20 cellular contexts compared by ENCODE assay signal in genomic region chr13:30103161-30103858, GRCh38.
"Had no signal": no experiment of that assay in that cellular context is flagged by ENCODE, and none has a peak within 500 bp of the region (broad histone marks: within the 10 kb centered on the region; RNA-seq: fewer than 3 reads in every experiment).

No MANE protein-coding gene starts in this region.

- DNase-seq: activated CD4-positive, alpha-beta T cell treated with anti-CD3 and anti-CD28 coated beads, Interleukin-2, amount 50 U/mL, for 1 hour; activated naive CD4-positive, alpha-beta T cell; activated naive CD8-positive, alpha-beta T cell treated with anti-CD3 and anti-CD28 coated beads, Interleukin-2, amount 50 U/mL, for 24 hours; effector memory CD4-positive, alpha-beta T cell; foreskin keratinocyte; glutamatergic neuron; hypothalamus; kidney; left ventricle myocardium inferior; mesenchymal stem cell; naive thymus-derived CD8-positive, alpha-beta T cell; nucleus accumbens; posterior cingulate gyrus; retina; stimulated activated CD4-positive, alpha-beta T cell treated with anti-CD3 and anti-CD28 coated beads, Interleukin-12 subunit alpha, Interleukin-12 subunit beta, amount 100 ng/mL, for 4 hours; stimulated activated CD4-positive, alpha-beta T cell treated with anti-CD3 and anti-CD28 coated beads, Interleukin-2, amount 100 ng/mL, for 24 hours; stimulated activated naive B cell treated with anti-CD40 and anti-IgM and Interleukin-4, amounts not matched to agents 10 μg/mL and 1 μg/mL and 100 μg/mL, for 72 hours; tibial artery had no signal

- H3K36me3 Mint-ChIP-seq: naive thymus-derived CD8-positive, alpha-beta T cell; stimulated activated naive B cell treated with anti-CD40 and anti-IgM and Interleukin-4, amounts not matched to agents 10 μg/mL and 1 μg/mL and 100 μg/mL, for 72 hours had no signal

- H3K9me3 Mint-ChIP-seq: activated naive CD8-positive, alpha-beta T cell treated with anti-CD3 and anti-CD28 coated beads, Interleukin-2, amount 50 U/mL, for 24 hours; dendritic cell treated with granulocyte-macrophage colony-stimulating factor and Interleukin-4, amounts not matched to agents 40 ng/mL and 50 ng/mL, for 4 days; naive thymus-derived CD8-positive, alpha-beta T cell; stimulated activated naive B cell treated with anti-CD40 and anti-IgM and Interleukin-4, amounts not matched to agents 10 μg/mL and 1 μg/mL and 100 μg/mL, for 72 hours had no signal

- H3K4me1 Mint-ChIP-seq: activated naive CD8-positive, alpha-beta T cell treated with anti-CD3 and anti-CD28 coated beads, Interleukin-2, amount 50 U/mL, for 24 hours; naive thymus-derived CD8-positive, alpha-beta T cell; stimulated activated naive B cell treated with anti-CD40 and anti-IgM and Interleukin-4, amounts not matched to agents 10 μg/mL and 1 μg/mL and 100 μg/mL, for 72 hours had no signal

- H3K27ac Mint-ChIP-seq: activated naive CD8-positive, alpha-beta T cell treated with anti-CD3 and anti-CD28 coated beads, Interleukin-2, amount 50 U/mL, for 24 hours; dendritic cell treated with granulocyte-macrophage colony-stimulating factor and Interleukin-4, amounts not matched to agents 40 ng/mL and 50 ng/mL, for 4 days; naive thymus-derived CD8-positive, alpha-beta T cell; stimulated activated naive B cell treated with anti-CD40 and anti-IgM and Interleukin-4, amounts not matched to agents 10 μg/mL and 1 μg/mL and 100 μg/mL, for 72 hours had no signal

- H3K27me3 Mint-ChIP-seq: activated naive CD8-positive, alpha-beta T cell treated with anti-CD3 and anti-CD28 coated beads, Interleukin-2, amount 50 U/mL, for 24 hours had no signal

- H3K4me3 Mint-ChIP-seq: activated naive CD8-positive, alpha-beta T cell treated with anti-CD3 and anti-CD28 coated beads, Interleukin-2, amount 50 U/mL, for 24 hours; dendritic cell treated with granulocyte-macrophage colony-stimulating factor and Interleukin-4, amounts not matched to agents 40 ng/mL and 50 ng/mL, for 4 days; naive thymus-derived CD8-positive, alpha-beta T cell; stimulated activated naive B cell treated with anti-CD40 and anti-IgM and Interleukin-4, amounts not matched to agents 10 μg/mL and 1 μg/mL and 100 μg/mL, for 72 hours had no signal

- ATAC-seq: activated CD4-positive, CD25-positive, alpha-beta regulatory T cell treated with anti-CD3 and anti-CD28 coated beads, Interleukin-2, amount 50 U/mL, for 24 hours; activated naive CD8-positive, alpha-beta T cell treated with anti-CD3 and anti-CD28 coated beads, Interleukin-2, amount 50 U/mL, for 24 hours; foreskin keratinocyte; naive thymus-derived CD8-positive, alpha-beta T cell; stimulated activated naive B cell treated with anti-CD40 and anti-IgM and Interleukin-4, amounts not matched to agents 10 μg/mL and 1 μg/mL and 100 μg/mL, for 72 hours had no signal
